10 cellular contexts compared by ENCODE assay signal in genomic region chr9:136773386-136774044, GRCh38. TPM values are rescaled to one million over a fixed set of nuclear protein-coding genes. Genes with fewer than 3 reads are reported as not detected.
DNase-seq lines count a peak whose midpoint lies in the region; ATAC-seq and TF ChIP-seq lines count a peak whose summit lies in the region.
"Had no signal": no experiment of that assay in that cellular context is flagged by ENCODE, and none has a peak within 500 bp of the region (broad histone marks: within the 10 kb centered on the region; RNA-seq: fewer than 3 reads in every experiment).

No MANE protein-coding gene starts in this region.

- peak overlapping the region in 9 of 11 experiments; percentile 19 to 70 (median 65); a peak in 17 of 22 replicates for H3K27ac ChIP-seq in BLaER1 treated with 17β-estradiol and CSF1 and Interleukin-3, amounts not matched to agents 10 nM and 100 nM
- no peak overlapping the region for H3K27ac ChIP-seq in iPS DF 6.9 (ENCODE audit: low read length)
- no peak overlapping the region for H3K27ac ChIP-seq in thyroid gland
- H3K27ac ChIP-seq: gastrocnemius medialis had no signal

- no peaks in the 10 kb centered on the region for H4K20me1 ChIP-seq in BLaER1 treated with 17β-estradiol and CSF1 and Interleukin-3, amounts not matched to agents 10 nM and 100 nM

- H3K4me2 ChIP-seq in BLaER1 treated with 17β-estradiol and CSF1 and Interleukin-3, amounts not matched to agents 10 nM and 100 nM: peak overlapping the region; percentile 27 to 65 (median 54); a peak in 21 of 22 replicates

- H3K4me1 ChIP-seq in BLaER1 treated with 17β-estradiol and CSF1 and Interleukin-3, amounts not matched to agents 10 nM and 100 nM: peaks cover 17 to 40% (median 32%) of the 10 kb centered on the region in 10 experiments
- no peaks in the 10 kb centered on the region for H3K4me1 ChIP-seq in iPS DF 6.9 (ENCODE audit: control insufficient read depth, insufficient read depth, low read length)
- H3K4me1 ChIP-seq in thyroid gland: no peaks in the 10 kb centered on the region
- H3K4me1 ChIP-seq: gastrocnemius medialis had no signal

- no CpG with 5 or more reads among the region's 7 CpGs for WGBS in iPS DF 6.9 (ENCODE audit: insufficient coverage, insufficient read length)
- 59 to 86% methylated on average over 3 to 4 of the region's 7 CpGs for WGBS in thyroid gland, 2 donors

- peak overlapping the region in 5 of 11 experiments; percentile 12 to 55 (median 43); a peak in 8 of 22 replicates for H3K9ac ChIP-seq in BLaER1 treated with 17β-estradiol and CSF1 and Interleukin-3, amounts not matched to agents 10 nM and 100 nM

- TF ChIP-seq POLR2A in thyroid gland (IDR thresholded peaks at IDR 0.05): no peak

- DNase-seq in GM13977 (ENCODE audit: low spot score) (peak; percentile 51), SKM-1 (lab: John Stamatoyannopoulos, UW; ENCODE audit: unreplicated experiment) (peak; percentile 12), iPS DF 6.9 (ENCODE audit: low read depth, low spot score) (peak; percentile 67), thyroid gland (no peak), NCI-H1048 (lab: John Stamatoyannopoulos, UW) (no peak), activated gamma-delta T cell treated with Interleukin-2 at 50 U/mL for 16 hours (no peak), omental fat pad (ENCODE audit: low spot score) (no peak)
- DNase-seq: gastrocnemius medialis had no signal

- peaks cover 7 to 14% (median 9%) of the 10 kb centered on the region in 11 experiments for H3K9me3 ChIP-seq in BLaER1 treated with 17β-estradiol and CSF1 and Interleukin-3, amounts not matched to agents 10 nM and 100 nM (replicated peaks in 1 of 11)
- H3K9me3 ChIP-seq in iPS DF 6.9 (ENCODE audit: control insufficient read depth, insufficient read depth, low read length) (no peaks in the 10 kb centered on the region), thyroid gland (no peaks in the 10 kb centered on the region)

- ATAC-seq in omental fat pad (ENCODE audit: low FRiP score): no peak

- H3K36me3 ChIP-seq in BLaER1 treated with 17β-estradiol and CSF1 and Interleukin-3, amounts not matched to agents 10 nM and 100 nM: no peaks in the 10 kb centered on the region
- H3K36me3 ChIP-seq in iPS DF 6.9 (ENCODE audit: control insufficient read depth, insufficient read depth, low read length) (no peaks in the 10 kb centered on the region; the same call in 1 of the 2 replicates), thyroid gland (no peaks in the 10 kb centered on the region)
- H3K36me3 ChIP-seq: gastrocnemius medialis had no signal

- no peaks in the 10 kb centered on the region for H3K27me3 ChIP-seq in BLaER1 treated with 17β-estradiol and CSF1 and Interleukin-3, amounts not matched to agents 10 nM and 100 nM
- H3K27me3 ChIP-seq in iPS DF 6.9 (ENCODE audit: control insufficient read depth, insufficient read depth, low read length) (no peaks in the 10 kb centered on the region; the same call in 1 of the 2 replicates), thyroid gland (no peaks in the 10 kb centered on the region)

- in situ Hi-C loops in GM13977 (cut with MboI; ENCODE audit: low pct_unique_long_range_greater_than_20kb, low sequenced_read_pairs, unreplicated experiment): loop anchor here (10.0 kb wide), 1 partner anchor 261 kb away; the partner anchor contains the start of gene FUT7

- H3K4me3 ChIP-seq in BLaER1 treated with 17β-estradiol and CSF1 and Interleukin-3, amounts not matched to agents 10 nM and 100 nM: no peak overlapping the region
- no peak overlapping the region for H3K4me3 ChIP-seq in iPS DF 6.9 (ENCODE audit: low read length)
- H3K4me3 ChIP-seq in thyroid gland (replicated peaks in 1 of 3): no peak overlapping the region
- H3K4me3 ChIP-seq: gastrocnemius medialis had no signal

- intact Hi-C loops in thyroid gland (cut with DNase I): no loop called here

- no peak for TF ChIP-seq CTCF in GM13977 (IDR thresholded peaks at IDR 0.05; ENCODE audit: extremely low read depth, insufficient read depth, missing control alignments)
- no peak for TF ChIP-seq CTCF in thyroid gland (IDR thresholded peaks at IDR 0.05)
- no peak for TF ChIP-seq CTCF in omental fat pad (IDR thresholded peaks at IDR 0.05)

RNA-seq across cellular contexts. Expression of gene LCN15, which starts 9.2 kb away (rescaled TPM):
- not detected for total RNA-seq in thyroid gland
- not detected for total RNA-seq in omental fat pad
- total RNA-seq: gastrocnemius medialis, LHCN-M2 had no signal

RNA-seq across cellular contexts. Expression of gene LCN8, which starts 15.5 kb away (rescaled TPM):
- 1 to 10 TPM in 1 of 4 donors, under 1 TPM in 1, not detected in 2; 0.93 to 1.0 TPM for total RNA-seq in thyroid gland
- total RNA-seq in omental fat pad: not detected
- total RNA-seq: gastrocnemius medialis, LHCN-M2 had no signal

RNA-seq across cellular contexts. Expression of gene TMEM141, which starts 17.6 kb away (rescaled TPM):
- total RNA-seq in thyroid gland: 100 to 1,000 TPM in 3 of 4 donors, 10 to 100 TPM in 1; 81.6 to 189 (median 141) TPM
- total RNA-seq in omental fat pad: 10 to 100 TPM; 43.1 to 88.1 (median 70.9) TPM

RNA-seq across cellular contexts. Expression of gene CCDC183, which starts 22.6 kb away (rescaled TPM):
- total RNA-seq in thyroid gland (1 to 10 TPM; 1.3 to 4.6 (median 2.8) TPM), omental fat pad (1 to 10 TPM; 1.5 to 2.8 (median 1.9) TPM)

RNA-seq across cellular contexts. Expression of gene LCN6, which starts 25.2 kb away (rescaled TPM):
- total RNA-seq in thyroid gland (10 to 100 TPM in 1 of 4 donors, 1 to 10 TPM in 3; 1.4 to 10.0 (median 4.5) TPM), omental fat pad (10 to 100 TPM in 2 of 4 donors, 1 to 10 TPM in 2; 5.0 to 24.1 (median 9.0) TPM)
- total RNA-seq: LHCN-M2 had no signal

Comparison
In these comparisons a context has a peak if more than half of its experiments do, and no peak if none do; other contexts are left out.
1. H3K27ac ChIP-seq: peak in BLaER1 treated with 17β-estradiol and CSF1 and Interleukin-3, amounts not matched to agents 10 nM and 100 nM (9 of 11); none in iPS DF 6.9 (single experiment) and thyroid gland (0 of 3).
2. DNase-seq: peak in GM13977 (single experiment), SKM-1 (single experiment) and iPS DF 6.9 (single experiment); none in thyroid gland (0 of 2), NCI-H1048 (single experiment), activated gamma-delta T cell treated with Interleukin-2 at 50 U/mL for 16 hours (single experiment) and omental fat pad (single experiment).